Comparison of ENCODE assay signal across 12 cellular contexts in the genomic region with DNA sequence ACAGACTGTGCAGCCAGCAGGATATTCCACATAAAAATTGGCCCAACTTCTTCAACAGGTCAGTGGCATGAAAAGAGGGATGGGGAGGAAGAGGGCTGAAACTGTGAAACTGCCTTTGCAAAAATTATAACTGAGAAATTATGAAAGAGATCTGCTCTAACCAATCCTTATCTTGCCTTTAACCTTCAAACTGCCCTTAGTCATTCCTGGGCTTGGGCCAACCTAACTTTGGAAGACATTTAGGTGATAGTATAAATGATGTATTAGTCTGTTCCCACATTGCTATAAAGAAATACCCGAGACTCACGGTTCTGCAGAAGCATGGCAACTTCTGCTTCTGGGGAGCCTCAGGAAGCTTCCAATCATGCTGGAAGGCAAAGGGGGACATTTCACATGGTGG.
"Had no signal": no experiment of that assay in that cellular context is flagged by ENCODE, and none has a peak within 500 bp of the region (broad histone marks: within the 10 kb centered on the region; RNA-seq: fewer than 3 reads in every experiment).

No MANE protein-coding gene starts in this region.

- DNase-seq: activated CD4-positive, alpha-beta T cell treated with anti-CD3 and anti-CD28 coated beads, Interleukin-2, amount 50 U/mL, for 48 hours; activated CD4-positive, CD25-positive, alpha-beta regulatory T cell treated with anti-CD3 and anti-CD28 coated beads, Interleukin-2, amount 50 U/mL, for 72 hours; activated naive CD4-positive, alpha-beta T cell treated with anti-CD3 and anti-CD28 coated beads, Interleukin-2, amount 50 U/mL, for 16 hours; central memory CD4-positive, alpha-beta T cell; colonic mucosa; glutamatergic neuron; midbrain; stimulated activated naive B cell treated with anti-CD40 and anti-IgM and Interleukin-4, amounts not matched to agents 10 μg/mL and 1 μg/mL and 100 μg/mL, for 72 hours; tibial artery had no signal

- H3K36me3 ChIP-seq: colonic mucosa, tibial artery, vagina had no signal

- H3K9me3 ChIP-seq: colonic mucosa, tibial artery, vagina had no signal

- H3K27ac ChIP-seq: colonic mucosa, tibial artery, vagina had no signal

- H3K4me1 ChIP-seq: colonic mucosa had no signal

- ATAC-seq: esophagus mucosa; stimulated activated naive B cell treated with anti-CD40 and anti-IgM and Interleukin-4, amounts not matched to agents 10 μg/mL and 1 μg/mL and 100 μg/mL, for 72 hours had no signal

- H3K4me3 ChIP-seq: colonic mucosa, lung, tibial artery, vagina had no signal

- H3K27me3 ChIP-seq: colonic mucosa, tibial artery, vagina had no signal
